ENCODE assay signal across 14 cellular contexts in genomic region chr1:21927531-21928237, GRCh38. TPM values are rescaled to one million over a fixed set of nuclear protein-coding genes. Genes with fewer than 3 reads are reported as not detected.
DNase-seq lines count a peak whose midpoint lies in the region; ATAC-seq, FAIRE-seq and TF ChIP-seq lines count a peak whose summit lies in the region.
"Had no signal": no experiment of that assay in that cellular context is flagged by ENCODE, and none has a peak within 500 bp of the region (broad histone marks: within the 10 kb centered on the region; RNA-seq: fewer than 3 reads in every experiment).

No MANE protein-coding gene starts in this region.

- H3K27ac ChIP-seq in H1 (ENCODE audit: low read depth, low read length) = no peak overlapping the region; the same call in 1 of the 2 replicates
- peak overlapping the region; percentile 37 for H3K27ac ChIP-seq in mesenchymal stem cell (ENCODE audit: low read length, poor library complexity, severe bottlenecking)
- peak overlapping the region; percentile 95 for H3K27ac ChIP-seq in subcutaneous abdominal adipose tissue (ENCODE audit: low read depth, low read length)
- H3K27ac ChIP-seq: neural progenitor cell, WERI-Rb-1 had no signal

- H2AFZ ChIP-seq in H1 (ENCODE audit: low read length) = no peak overlapping the region
- no peak overlapping the region for H2AFZ ChIP-seq in mesenchymal stem cell (ENCODE audit: low read depth, low read length)
- H2AFZ ChIP-seq: neural progenitor cell had no signal

- no peak overlapping the region for H3K9ac ChIP-seq in H1 (replicated peaks in 1 of 4; ENCODE audit: extremely low read depth in 1 of 4, low read depth in 3 of 4, low read length in 3 of 4)
- H3K9ac ChIP-seq in mesenchymal stem cell (ENCODE audit: low read length) = peak overlapping the region; percentile 85
- peak overlapping the region in 3 of 5 donors; percentile 14 to 68 (median 30) for H3K9ac ChIP-seq in subcutaneous abdominal adipose tissue (ENCODE audit: low read length in 5 of 5)
- H3K9ac ChIP-seq: neural progenitor cell had no signal

- H3K4me3 Mint-ChIP-seq in T-helper 17 cell = no peak overlapping the region
- no peak overlapping the region for H3K4me3 Mint-ChIP-seq in effector memory CD8-positive, alpha-beta T cell
- H3K4me3 Mint-ChIP-seq: activated T-cell treated with anti-CD3 and anti-CD28 coated beads, Interleukin-2, amount 50 U/mL, for 72 hours; CD4-positive, alpha-beta memory T cell; neural progenitor cell had no signal

- no peak overlapping the region for H3K4ac ChIP-seq in H1 (replicated peaks; ENCODE audit: insufficient read length, low read depth, low read length)
- H3K4ac ChIP-seq in mesenchymal stem cell (ENCODE audit: low read depth in 1 of 2, low read length in 2 of 2) = peak overlapping the region in 1 of 2 experiments; percentile 64

- H3K4me1 ChIP-seq in H1 (replicated peaks in 1 of 4; ENCODE audit: control insufficient read depth in 3 of 4, insufficient read depth in 4 of 4, low read length in 3 of 4) = peaks cover 2 to 24% (median 9%) of the 10 kb centered on the region in 4 experiments; a peak in 6 of 7 replicates
- peaks cover 67% of the 10 kb centered on the region for H3K4me1 ChIP-seq in mesenchymal stem cell (ENCODE audit: control insufficient read depth, insufficient read depth, low read depth, low read length)
- peaks cover 45 to 98% (median 88%) of the 10 kb centered on the region in 5 donors for H3K4me1 ChIP-seq in subcutaneous abdominal adipose tissue (ENCODE audit: control insufficient read depth in 5 of 5, insufficient read depth in 5 of 5, low read length in 5 of 5)

- CTCF ChIA-PET in H1 (lab: Charles Lee; ENCODE audit: partially characterized antibody) = interaction anchor here (0.7 to 1.4 kb wide), 2 partner anchors 14 to 37 kb away, joined by 3 read pairs; no protein-coding TSS in a partner anchor

- H3K23ac ChIP-seq in H1 (ENCODE audit: insufficient read length) (no peak overlapping the region), mesenchymal stem cell (ENCODE audit: low read length in 2 of 2) (no peak overlapping the region)

- no peak overlapping the region for H3K56ac ChIP-seq in H1 (replicated peaks; ENCODE audit: insufficient read length, low read depth, low read length)

- H3K9me3 ChIP-seq in H1 (ENCODE audit: insufficient read depth in 2 of 2, low read depth in 1 of 2, low read length in 1 of 2) (no peaks in the 10 kb centered on the region), mesenchymal stem cell (ENCODE audit: control insufficient read depth, low read length) (no peaks in the 10 kb centered on the region), subcutaneous abdominal adipose tissue (ENCODE audit: control insufficient read depth in 5 of 5, low read length in 5 of 5) (no peaks in the 10 kb centered on the region), T-helper 17 cell (ENCODE audit: control insufficient read depth, low read length, poor library complexity, severe bottlenecking) (no peaks in the 10 kb centered on the region)

- no peaks in the 10 kb centered on the region for H3K27me3 ChIP-seq in H1 (replicated peaks in 1 of 4; ENCODE audit: control insufficient read depth in 3 of 4, extremely low read depth in 1 of 4, insufficient read depth in 3 of 4, low read length in 3 of 4)
- H3K27me3 ChIP-seq in mesenchymal stem cell (ENCODE audit: control insufficient read depth in 1 of 2, insufficient read depth in 1 of 2, low read length in 2 of 2) = no peaks in the 10 kb centered on the region
- no peaks in the 10 kb centered on the region for H3K27me3 ChIP-seq in subcutaneous abdominal adipose tissue (ENCODE audit: control insufficient read depth in 5 of 5, insufficient read depth in 4 of 5, low read length in 5 of 5)
- H3K27me3 ChIP-seq: neural progenitor cell had no signal

- H3K36me3 ChIP-seq in H1 (ENCODE audit: control insufficient read depth in 2 of 4, insufficient read depth in 4 of 4, low read length in 3 of 4) (no peaks in the 10 kb centered on the region), mesenchymal stem cell (ENCODE audit: control insufficient read depth in 1 of 2, insufficient read depth in 2 of 2, low read depth in 1 of 2, low read length in 2 of 2) (peaks cover 5 to 34% of the 10 kb centered on the region in 2 experiments), subcutaneous abdominal adipose tissue (ENCODE audit: control insufficient read depth in 5 of 5, insufficient read depth in 5 of 5, low read length in 5 of 5) (peaks cover 0 to 29% (median 4%) of the 10 kb centered on the region in 5 donors)
- H3K36me3 ChIP-seq: neural progenitor cell, WERI-Rb-1 had no signal

- FAIRE-seq in H1 (lab: Jason Lieb, UNC) = no peak
- FAIRE-seq: urothelium cell line had no signal

- H2BK5ac ChIP-seq in H1 (ENCODE audit: low read depth, low read length) = 0 out of 2 replicates have a peak overlapping the region, but pooled peaks have one; percentile 24
- no peak overlapping the region for H2BK5ac ChIP-seq in mesenchymal stem cell (ENCODE audit: low read depth, low read length, poor library complexity, severe bottlenecking)

- TF ChIP-seq POLR2A in H1 (IDR thresholded peaks at IDR 0.05; ENCODE audit: control extremely low read depth in 1 of 2, low read depth in 2 of 2, low read length in 2 of 2) = no peak

- no peak for ATAC-seq in HG02642 (IDR thresholded peaks at IDR 0.05; ENCODE audit: poor library complexity, unreplicated experiment)
- ATAC-seq in T-helper 17 cell = no peak
- ATAC-seq in effector memory CD8-positive, alpha-beta T cell (replicated peaks) = no peak
- ATAC-seq: activated T-cell treated with anti-CD3 and anti-CD28 coated beads, Interleukin-2, amount 50 U/mL, for 72 hours had no signal

- H4K20me1 ChIP-seq in H1 (replicated peaks in 1 of 2; ENCODE audit: control insufficient read depth in 1 of 2, insufficient read depth in 2 of 2, low read length in 2 of 2) = peaks cover 6 to 13% of the 10 kb centered on the region in 2 experiments

- H2BK120ac ChIP-seq in H1 (replicated peaks; ENCODE audit: low read depth, low read length) (no peak overlapping the region), mesenchymal stem cell (ENCODE audit: low read depth, low read length) (no peak overlapping the region)

- no peak for TF ChIP-seq CTCF in H1 (IDR thresholded peaks at IDR 0.05; ENCODE audit: control extremely low read depth in 1 of 3, insufficient read depth in 1 of 3, low read depth in 1 of 3, low read length in 3 of 3)

- H3K4me3 ChIP-seq in H1 (ENCODE audit: extremely low read depth in 1 of 4, insufficient read depth in 2 of 4, low read depth in 3 of 4, low read length in 4 of 4) (no peak overlapping the region), mesenchymal stem cell (ENCODE audit: insufficient read depth in 1 of 2, low read depth in 1 of 2, low read length in 2 of 2) (peak overlapping the region in 1 of 2 experiments; percentile 37), subcutaneous abdominal adipose tissue (ENCODE audit: low read depth in 1 of 5, low read length in 5 of 5) (peak overlapping the region in 2 of 5 donors; percentile 10 to 22)
- H3K4me3 ChIP-seq: neural progenitor cell had no signal

- TF ChIP-seq RAD21 in H1 (IDR thresholded peaks at IDR 0.05 in 1 of 2, conservative IDR thresholded peaks at IDR 0.05 in 1 of 2; ENCODE audit: low read depth in 2 of 2, low read length in 2 of 2) = no peak

- H3K27ac Mint-ChIP-seq in T-helper 17 cell = no peak overlapping the region
- no peak overlapping the region for H3K27ac Mint-ChIP-seq in effector memory CD8-positive, alpha-beta T cell
- H3K27ac Mint-ChIP-seq: activated T-cell treated with anti-CD3 and anti-CD28 coated beads, Interleukin-2, amount 50 U/mL, for 72 hours; CD4-positive, alpha-beta memory T cell; neural progenitor cell had no signal

- H2BK20ac ChIP-seq in H1 (ENCODE audit: low read length) = no peak overlapping the region

- H4K8ac ChIP-seq in H1 (ENCODE audit: extremely low read depth, insufficient read depth, low read length) = no peak overlapping the region; the same call in 1 of the 2 replicates
- peak overlapping the region; percentile 59 for H4K8ac ChIP-seq in mesenchymal stem cell (ENCODE audit: low read length)

- POLR2A ChIA-PET in H1 (lab: Charles Lee; ENCODE audit: partially characterized antibody) = interaction anchor here (1.0 to 2.4 kb wide), 2 partner anchors 8 to 10 kb away, joined by 4 to 6 read pairs; no protein-coding TSS in a partner anchor

- H3K79me1 ChIP-seq in H1 (ENCODE audit: low read depth, low read length) (peaks cover 20% of the 10 kb centered on the region), mesenchymal stem cell (replicated peaks; ENCODE audit: low read length, poor library complexity, severe bottlenecking) (peaks cover 4% of the 10 kb centered on the region)

- H3K18ac ChIP-seq in H1 (ENCODE audit: extremely low read depth, low read length) = no peak overlapping the region
- H3K18ac ChIP-seq in mesenchymal stem cell (ENCODE audit: low read depth in 1 of 2, low read length in 2 of 2) = peak overlapping the region; percentile 24 to 52

- H3K36me3 Mint-ChIP-seq in T-helper 17 cell (ENCODE audit: low read depth) = peaks cover 4% of the 10 kb centered on the region
- no peaks in the 10 kb centered on the region for H3K36me3 Mint-ChIP-seq in effector memory CD8-positive, alpha-beta T cell (ENCODE audit: insufficient read depth)
- H3K36me3 Mint-ChIP-seq: CD4-positive, alpha-beta memory T cell had no signal

- H3K4me1 Mint-ChIP-seq in T-helper 17 cell = peaks cover 4% of the 10 kb centered on the region
- H3K4me1 Mint-ChIP-seq in effector memory CD8-positive, alpha-beta T cell (ENCODE audit: low read depth in 2 of 2) = no peaks in the 10 kb centered on the region

- 0 out of 2 replicates have a peak, but pooled peaks cover 2% of the 10 kb centered on the region for H3K23me2 ChIP-seq in H1 (ENCODE audit: low read depth, low read length)

- no peak for TF ChIP-seq EP300 in H1 (IDR thresholded peaks at IDR 0.05; ENCODE audit: borderline replicate concordance in 1 of 2, low read depth in 2 of 2, low read length in 2 of 2)

- DNase-seq in HCEC 1CT (peak; percentile 50), H1 (ENCODE audit: low read depth in 1 of 2, low spot score in 2 of 2) (no peak), mesenchymal stem cell (no peak), T-helper 17 cell (no peak)
- no peak for DNase-seq in effector CD8-positive, alpha-beta T cell (lab: John Stamatoyannopoulos, UW)
- no peak for DNase-seq in effector memory CD8-positive, alpha-beta T cell
- DNase-seq: activated T-cell treated with anti-CD3 and anti-CD28 coated beads, Interleukin-2, amount 50 U/mL, for 72 hours; CD4-positive, alpha-beta memory T cell; central memory CD4-positive, alpha-beta T cell; WERI-Rb-1 had no signal

- H3K4me2 ChIP-seq in H1 (ENCODE audit: insufficient read depth in 1 of 2, low read depth in 2 of 2, low read length in 2 of 2) = no peak overlapping the region
- H3K4me2 ChIP-seq in mesenchymal stem cell (ENCODE audit: low read length, poor library complexity, severe bottlenecking) = no peak overlapping the region
- H3K4me2 ChIP-seq: neural progenitor cell had no signal

- H2BK12ac ChIP-seq in H1 (ENCODE audit: low read depth, low read length) (no peak overlapping the region), mesenchymal stem cell (ENCODE audit: low read length in 2 of 2) (peak overlapping the region in 1 of 2 experiments; percentile 7)

- peaks cover 10% of the 10 kb centered on the region for H3K27me3 Mint-ChIP-seq in T-helper 17 cell
- peaks cover 9 to 31% of the 10 kb centered on the region in 2 donors for H3K27me3 Mint-ChIP-seq in effector memory CD8-positive, alpha-beta T cell
- H3K27me3 Mint-ChIP-seq: CD4-positive, alpha-beta memory T cell had no signal

- H2BK15ac ChIP-seq in H1 (ENCODE audit: low read length) = no peak overlapping the region
- peak overlapping the region; percentile 29 for H2BK15ac ChIP-seq in mesenchymal stem cell (ENCODE audit: low read depth, poor library complexity, severe bottlenecking)

- 91% methylated on average over 12 of the region's 12 CpGs; no CpG with 5 or more reads in 1 of the 2 experiments for WGBS in H1 (ENCODE audit: extremely low coverage in 1 of 2, insufficient coverage in 1 of 2, insufficient read length in 1 of 2, insufficient replicate concordance in 2 of 2, low coverage in 1 of 2, low lambda C conversion rate in 2 of 2, missing lambda C conversion rate in 1 of 2), 2 experiments
- 85% methylated on average over 12 of the region's 12 CpGs for WGBS in mesenchymal stem cell

- H3K9me3 Mint-ChIP-seq in effector memory CD8-positive, alpha-beta T cell = no peaks in the 10 kb centered on the region
- H3K9me3 Mint-ChIP-seq: activated T-cell treated with anti-CD3 and anti-CD28 coated beads, Interleukin-2, amount 50 U/mL, for 72 hours had no signal

- H3K14ac ChIP-seq in H1 (ENCODE audit: insufficient read length) (no peak overlapping the region), mesenchymal stem cell (ENCODE audit: low read length in 2 of 2) (no peak overlapping the region)

- H4K91ac ChIP-seq in H1 (replicated peaks; ENCODE audit: insufficient read length, low read length) (no peak overlapping the region), mesenchymal stem cell (ENCODE audit: low read length) (peak overlapping the region; percentile 9)

- H2AK5ac ChIP-seq in H1 (ENCODE audit: low read depth, low read length) (no peak overlapping the region), mesenchymal stem cell (ENCODE audit: low read length, severe bottlenecking) (peak overlapping the region; percentile 58)

- peaks cover 0 to 54% of the 10 kb centered on the region in 2 experiments; a peak in 2 of 4 replicates for H3K79me2 ChIP-seq in H1 (ENCODE audit: control insufficient read depth in 1 of 2, insufficient read depth in 2 of 2, low read length in 2 of 2)

- H4K5ac ChIP-seq in H1 (ENCODE audit: insufficient read length, low read depth, low read length) = no peak overlapping the region

RNA-seq across cellular contexts. Expression of gene HSPG2, which starts 9.4 kb away (rescaled TPM):
- total RNA-seq in H1 (2021; fragmentation: NEBNext Ultra II Directional; extraction: Animal tissue kit (Norgen Biotek cat#: 25700)) = 108 and 111 TPM in 2 replicates
- 17.8 and 27.7 TPM in 2 replicates for polyA plus RNA-seq in H1 (2011; rRNA removed)
- 17.0 TPM for polyA plus RNA-seq in H1 (2011; cell fraction: cytosol; rRNA removed)
- polyA plus RNA-seq in H1 (2011; cell fraction: nucleus; rRNA removed) = 113 TPM
- polyA plus RNA-seq in H1 (2012, experiment 1 of 2) = 41.0 to 91.2 TPM (median 79.8 TPM) in 4 replicates
- polyA plus RNA-seq in H1 (2012, experiment 2 of 2) = 63.7 TPM
- polyA plus RNA-seq in H1 (2013, experiment 1 of 2) = 65.5 TPM
- 40.5 TPM for polyA plus RNA-seq in H1 (2013, experiment 2 of 2)
- polyA minus RNA-seq in H1 (2011; rRNA and poly(A)+ RNA removed) = 27.8 and 28.3 TPM in 2 replicates
- 68.4 TPM for polyA minus RNA-seq in H1 (2011; cell fraction: cytosol; rRNA and poly(A)+ RNA removed)
- polyA minus RNA-seq in H1 (2011; cell fraction: nucleus; rRNA and poly(A)+ RNA removed) = 87.7 TPM
- polyA plus RNA-seq in mesenchymal stem cell (2013, experiment 1 of 2) = 26.3 TPM
- 21.0 TPM for polyA plus RNA-seq in mesenchymal stem cell (2013, experiment 2 of 2)
- 1 to 10 TPM; 1.2 to 1.6 TPM for total RNA-seq in T-helper 17 cell
- polyA plus RNA-seq: CD4-positive, alpha-beta memory T cell had no signal

RNA-seq across cellular contexts. Expression of gene CELA3B, which starts 49.1 kb away (rescaled TPM):
- total RNA-seq in H1 (2021; fragmentation: NEBNext Ultra II Directional; extraction: Animal tissue kit (Norgen Biotek cat#: 25700)) = not detected in 2 replicates
- polyA plus RNA-seq in H1 (2011; rRNA removed) = not detected in 2 replicates
- not detected for polyA plus RNA-seq in H1 (2011; cell fraction: cytosol; rRNA removed)
- not detected for polyA plus RNA-seq in H1 (2011; cell fraction: nucleus; rRNA removed)
- not detected in 4 replicates for polyA plus RNA-seq in H1 (2012, experiment 1 of 2)
- not detected for polyA plus RNA-seq in H1 (2012, experiment 2 of 2)
- polyA plus RNA-seq in H1 (2013, experiment 1 of 2) = not detected
- polyA plus RNA-seq in H1 (2013, experiment 2 of 2) = not detected
- polyA minus RNA-seq in H1 (2011; rRNA and poly(A)+ RNA removed) = not detected in 2 replicates
- not detected for polyA minus RNA-seq in H1 (2011; cell fraction: cytosol; rRNA and poly(A)+ RNA removed)
- polyA minus RNA-seq in H1 (2011; cell fraction: nucleus; rRNA and poly(A)+ RNA removed) = not detected
- polyA plus RNA-seq in mesenchymal stem cell (2013, experiment 1 of 2) = not detected
- not detected for polyA plus RNA-seq in mesenchymal stem cell (2013, experiment 2 of 2)
- total RNA-seq in T-helper 17 cell = not detected
- total RNA-seq: activated T-cell treated with anti-CD3 and anti-CD28 coated beads, Interleukin-2, amount 50 U/mL, for 72 hours; CD4-positive, alpha-beta memory T cell had no signal
- polyA plus RNA-seq: CD4-positive, alpha-beta memory T cell had no signal

Comparison
In these comparisons a context has a peak if more than half of its experiments do, and no peak if none do; other contexts are left out.
1. H3K9ac ChIP-seq: peak in mesenchymal stem cell (single experiment) and subcutaneous abdominal adipose tissue (3 of 5); none in H1 (0 of 4).
2. RNA of gene HSPG2, which starts 9.4 kb away (total RNA-seq): 108 to 111 TPM in H1; 1.2 to 1.6 TPM in T-helper 17 cell; every median in the first group is over 10 times any median in the second.